Comparison of ENCODE assay signal across 1 cellular context in the genomic region with DNA sequence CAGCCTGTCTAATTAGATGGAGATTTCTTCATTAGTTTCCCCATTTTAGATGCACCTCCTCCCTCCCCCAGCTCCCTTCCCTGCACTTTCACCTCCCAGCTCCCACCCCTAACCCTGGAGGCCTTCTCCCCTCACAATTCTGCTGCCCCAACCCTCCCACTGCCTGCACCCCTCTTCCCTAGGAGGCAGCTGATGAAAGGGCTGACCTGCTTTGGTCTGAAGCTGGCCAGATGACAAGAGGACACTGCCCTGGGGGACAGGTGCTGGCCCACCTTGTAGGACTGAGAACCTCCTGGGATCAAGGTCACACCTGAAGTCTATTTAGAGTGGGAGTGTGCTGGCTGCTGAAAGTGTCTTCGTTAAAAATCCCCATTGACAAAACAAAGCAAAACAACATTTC.
TF ChIP-seq lines count a peak whose summit lies in the region.

No MANE protein-coding gene starts in this region.

TF ChIP-seq in SK-N-SH treated with all-trans-retinoic acid at 6 μM for 48 hours, 23 proteins besides CTCF, POLR2A, EP300 and RAD21 (continued from another document):
- TF ChIP-seq, protein P1, sequence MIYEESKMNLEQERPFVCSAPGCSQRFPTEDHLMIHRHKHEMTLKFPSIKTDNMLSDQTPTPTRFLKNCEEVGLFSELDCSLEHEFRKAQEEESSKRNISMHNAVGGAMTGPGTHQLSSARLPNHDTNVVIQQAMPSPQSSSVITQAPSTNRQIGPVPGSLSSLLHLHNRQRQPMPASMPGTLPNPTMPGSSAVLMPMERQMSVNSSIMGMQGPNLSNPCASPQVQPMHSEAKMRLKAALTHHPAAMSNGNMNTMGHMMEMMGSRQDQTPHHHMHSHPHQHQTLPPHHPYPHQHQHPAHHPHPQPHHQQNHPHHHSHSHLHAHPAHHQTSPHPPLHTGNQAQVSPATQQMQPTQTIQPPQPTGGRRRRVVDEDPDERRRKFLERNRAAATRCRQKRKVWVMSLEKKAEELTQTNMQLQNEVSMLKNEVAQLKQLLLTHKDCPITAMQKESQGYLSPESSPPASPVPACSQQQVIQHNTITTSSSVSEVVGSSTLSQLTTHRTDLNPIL (CRISPR knock-in tag; IDR thresholded peaks at IDR 0.05; ENCODE audit: low read depth): no peak
- TF ChIP-seq PPARA (CRISPR knock-in tag; IDR thresholded peaks at IDR 0.05; ENCODE audit: borderline replicate concordance): no peak
